In genomic region chr19:8648240-8648639, GRCh38 we compare ENCODE assay signal across 20 cellular contexts. TPM values are rescaled to one million over a fixed set of nuclear protein-coding genes. Genes with fewer than 3 reads are reported as not detected.
DNase-seq lines count a peak whose midpoint lies in the region; ATAC-seq and TF ChIP-seq lines count a peak whose summit lies in the region.
"Had no signal": no experiment of that assay in that cellular context is flagged by ENCODE, and none has a peak within 500 bp of the region (broad histone marks: within the 10 kb centered on the region; RNA-seq: fewer than 3 reads in every experiment).

No MANE protein-coding gene starts in this region.

- intact Hi-C loops in cardiac septum (cut with DNase I) = no loop called here
- intact Hi-C loops in gastrocnemius medialis (cut with DNase I; ENCODE audit: low total_unique reads) = loop anchor here (10.0 kb wide), 1 partner anchor 63 kb away; no protein-coding TSS in a partner anchor
- intact Hi-C loops in Calu3 (cut with micrococcal nuclease; ENCODE audit: unreplicated experiment) = loop anchor here (10.0 kb wide), 1 partner anchor 63 kb away; no protein-coding TSS in a partner anchor

- no peaks in the 10 kb centered on the region for H3K27me3 ChIP-seq in right atrium auricular region
- no peaks in the 10 kb centered on the region for H3K27me3 ChIP-seq in gastrocnemius medialis

- H3K9me3 ChIP-seq in right atrium auricular region (no peaks in the 10 kb centered on the region), gastrocnemius medialis (no peaks in the 10 kb centered on the region)
- H3K9me3 ChIP-seq: BE2C had no signal

- H3K27me3 Mint-ChIP-seq in Calu3 (ENCODE audit: unreplicated experiment) = peaks cover 50% of the 10 kb centered on the region

- H3K4me3 Mint-ChIP-seq in Calu3 (ENCODE audit: low read depth, unreplicated experiment) = no peak overlapping the region
- H3K4me3 Mint-ChIP-seq: CD8-positive, alpha-beta T cell had no signal

- no peaks in the 10 kb centered on the region for H3K36me3 ChIP-seq in right atrium auricular region
- H3K36me3 ChIP-seq in gastrocnemius medialis = no peaks in the 10 kb centered on the region
- H3K36me3 ChIP-seq: BE2C had no signal

- H3K4me1 ChIP-seq in right atrium auricular region (no peaks in the 10 kb centered on the region), gastrocnemius medialis (no peaks in the 10 kb centered on the region)
- H3K4me1 ChIP-seq: BE2C had no signal

- no peak for TF ChIP-seq POLR2A in gastrocnemius medialis (IDR thresholded peaks at IDR 0.05)

- no peak overlapping the region for H3K4me3 ChIP-seq in right atrium auricular region
- no peak overlapping the region for H3K4me3 ChIP-seq in choroid plexus epithelial cell (ENCODE audit: low read depth, low read length)
- H3K4me3 ChIP-seq in gastrocnemius medialis = no peak overlapping the region

- BruUV-seq in Calu3 (replicated peaks; lab: Mats Ljungman, UMichigan) = no TSS peak

- DNase-seq in cardiac septum (ENCODE audit: low spot score) = peak; percentile 9
- no peak for DNase-seq in right atrium auricular region (ENCODE audit: low spot score)
- peak; percentile 68 for DNase-seq in NOMO-1 treated with dmso at 0.1 percent for 144 hours (lab: John Stamatoyannopoulos, UW; ENCODE audit: unreplicated experiment)
- peak; percentile 36 for DNase-seq in choroid plexus epithelial cell (ENCODE audit: low read depth)
- no peak for DNase-seq in stimulated activated naive CD4-positive, alpha-beta T cell treated with Interleukin-2 at 50 U/mL for 16 hours (lab: John Stamatoyannopoulos, UW)
- no peak for DNase-seq in DMS53 treated with DMSO at 0.1 percent for 48 hours (lab: John Stamatoyannopoulos, UW; ENCODE audit: unreplicated experiment)
- DNase-seq in gastrocnemius medialis = no peak
- DNase-seq in Calu3 = no peak
- DNase-seq: 8988T; BE2C; CD8-positive, alpha-beta T cell; DMS53; KG1; NCI-H1092 treated with DMSO at 0.1 percent for 48 hours; NCI-H1694; NCI-H510A; NCI-H774 had no signal

- CTCF ChIA-PET in Calu3 (lab: Charles Lee) = interaction anchor here (0.7 kb wide), 1 partner anchor 769 kb away, joined by 5 read pairs; no protein-coding TSS in a partner anchor

- in situ Hi-C loops in gastrocnemius medialis (cut with MboI; ENCODE audit: low sequenced_read_pairs in 4 of 4) = no loop called here

- H3K27ac ChIP-seq in right atrium auricular region (no peak overlapping the region), gastrocnemius medialis (no peak overlapping the region)

- H3K9me3 Mint-ChIP-seq in Calu3 (ENCODE audit: low read depth, unreplicated experiment) = no peaks in the 10 kb centered on the region
- H3K9me3 Mint-ChIP-seq: CD8-positive, alpha-beta T cell had no signal

- no peak for ATAC-seq in gastrocnemius medialis
- ATAC-seq: CD8-positive, alpha-beta T cell had no signal

- no peaks in the 10 kb centered on the region for H3K36me3 Mint-ChIP-seq in Calu3 (ENCODE audit: insufficient read depth, unreplicated experiment)
- H3K36me3 Mint-ChIP-seq: CD8-positive, alpha-beta T cell had no signal

- no peaks in the 10 kb centered on the region for H3K4me1 Mint-ChIP-seq in Calu3 (ENCODE audit: low read depth, unreplicated experiment)

- H3K27ac Mint-ChIP-seq in Calu3 (ENCODE audit: unreplicated experiment) = no peak overlapping the region
- H3K27ac Mint-ChIP-seq: CD8-positive, alpha-beta T cell had no signal

- TF ChIP-seq CTCF in right atrium auricular region (IDR thresholded peaks at IDR 0.05) = no peak
- no peak for TF ChIP-seq CTCF in choroid plexus epithelial cell (conservative IDR thresholded peaks at IDR 0.05; ENCODE audit: low read depth, low read length)
- TF ChIP-seq CTCF in gastrocnemius medialis (IDR thresholded peaks at IDR 0.05 in 4 of 5, conservative IDR thresholded peaks at IDR 0.05 in 1 of 5) = no peak
- no peak for TF ChIP-seq CTCF in Calu3 (IDR thresholded peaks at IDR 0.05; ENCODE audit: unreplicated experiment)

RNA-seq across cellular contexts. Expression of gene NFILZ, which starts 17.8 kb away (rescaled TPM):
- total RNA-seq in cardiac septum (not detected), right atrium auricular region (not detected), gastrocnemius medialis (not detected), Calu3 (2022) (not detected in 2 replicates)
- total RNA-seq: CD8-positive, alpha-beta T cell; H4; HT-29; SK-MEL-5 had no signal

RNA-seq across cellular contexts. Expression of gene ADAMTS10, which starts 37.7 kb away (rescaled TPM):
- total RNA-seq in cardiac septum (15.0 TPM), right atrium auricular region (10 to 100 TPM; 13.1 to 14.9 TPM), gastrocnemius medialis (1 to 10 TPM; 2.2 to 7.7 (median 3.6) TPM), Calu3 (2022) (0.76 TPM in 1 of 2 replicates, not detected in the other)
- total RNA-seq: HT-29, SK-MEL-5 had no signal

RNA-seq across cellular contexts. Expression of gene ACTL9, which starts 50.4 kb away (rescaled TPM):
- total RNA-seq in cardiac septum (not detected), right atrium auricular region (not detected), gastrocnemius medialis (not detected), Calu3 (2022) (not detected in 2 replicates)
- total RNA-seq: CD8-positive, alpha-beta T cell; H4; HT-29; SK-MEL-5 had no signal

Comparison
In these comparisons a context has a peak if more than half of its experiments do, and no peak if none do; other contexts are left out.
1. DNase-seq: peak in cardiac septum (single experiment), NOMO-1 treated with dmso at 0.1 percent for 144 hours (single experiment) and choroid plexus epithelial cell (single experiment); none in right atrium auricular region (single experiment), stimulated activated naive CD4-positive, alpha-beta T cell treated with Interleukin-2 at 50 U/mL for 16 hours (single experiment), DMS53 treated with DMSO at 0.1 percent for 48 hours (single experiment), gastrocnemius medialis (0 of 2) and Calu3 (single experiment).